ENCODE assay signal across 21 cellular contexts in the genomic region with DNA sequence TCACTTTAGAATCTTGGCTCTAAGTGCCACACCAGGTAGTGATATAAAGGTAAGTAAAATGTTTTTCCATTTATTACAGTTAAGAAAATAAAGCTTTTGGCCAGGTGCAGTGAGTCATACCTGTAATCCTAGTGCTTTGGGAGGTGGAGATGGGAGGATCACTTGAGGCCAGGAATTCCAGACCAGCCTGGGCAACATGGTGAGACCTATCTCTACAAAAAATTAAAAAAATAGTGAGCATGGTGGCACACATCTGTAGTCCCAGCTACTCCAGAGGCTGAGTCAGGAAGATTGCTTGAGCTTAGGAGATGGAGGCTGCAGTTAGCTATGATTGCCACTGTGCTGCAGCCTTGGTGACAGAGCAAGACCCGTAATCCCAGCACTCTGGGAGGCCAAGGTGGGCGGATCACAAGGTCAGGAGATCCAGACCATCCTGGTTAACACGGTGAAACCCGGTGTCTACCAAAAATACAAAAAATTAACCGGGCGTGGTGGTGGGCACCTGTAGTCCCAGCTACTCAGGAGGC. TPM values are rescaled to one million over a fixed set of nuclear protein-coding genes. Genes with fewer than 3 reads are reported as not detected.
DNase-seq lines count a peak whose midpoint lies in the region; ATAC-seq, FAIRE-seq and TF ChIP-seq lines count a peak whose summit lies in the region.
"Had no signal": no experiment of that assay in that cellular context is flagged by ENCODE, and none has a peak within 500 bp of the region (broad histone marks: within the 10 kb centered on the region; RNA-seq: fewer than 3 reads in every experiment).

No MANE protein-coding gene starts in this region.

- no peak overlapping the region for H3K9ac ChIP-seq in HepG2 (ENCODE audit: insufficient read depth, low read depth, low read length)
- no peak overlapping the region for H3K9ac ChIP-seq in PC-3 (ENCODE audit: low read length)
- H3K9ac ChIP-seq in mammary epithelial cell (ENCODE audit: insufficient read depth, low read length): no peak overlapping the region
- no peak overlapping the region for H3K9ac ChIP-seq in mesendoderm (ENCODE audit: low read length)

- H3K36me3 ChIP-seq in HepG2 (replicated peaks in 1 of 2; ENCODE audit: control insufficient read depth in 1 of 2, insufficient read depth in 2 of 2, low read length in 2 of 2): peaks cover 1 to 4% of the 10 kb centered on the region in 2 experiments; a peak in 2 of 5 replicates
- H3K36me3 ChIP-seq in right lobe of liver: no peaks in the 10 kb centered on the region
- H3K36me3 ChIP-seq in PC-3 (ENCODE audit: low read depth, low read length): peaks cover 6% of the 10 kb centered on the region; the same call in 1 of the 2 replicates
- no peaks in the 10 kb centered on the region for H3K36me3 ChIP-seq in mammary epithelial cell (ENCODE audit: insufficient read depth, low read length)
- no peaks in the 10 kb centered on the region for H3K36me3 ChIP-seq in mesendoderm (ENCODE audit: control insufficient read depth, insufficient read depth, low read length)
- H3K36me3 ChIP-seq: MG63 had no signal

- no peak overlapping the region for H2BK120ac ChIP-seq in mesendoderm (ENCODE audit: low read depth, low read length)

- H3K79me2 ChIP-seq in HepG2 (ENCODE audit: insufficient read depth, low read length) (peaks cover 42% of the 10 kb centered on the region), PC-3 (ENCODE audit: low read length) (peaks cover 64% of the 10 kb centered on the region), mammary epithelial cell (ENCODE audit: insufficient read depth, low read length) (peaks cover 78% of the 10 kb centered on the region), mesendoderm (ENCODE audit: control insufficient read depth, insufficient read depth, low read length) (peaks cover 23% of the 10 kb centered on the region)

- H3K4me3 ChIP-seq in HepG2 (replicated peaks in 1 of 3; ENCODE audit: insufficient read depth in 1 of 3, low read depth in 2 of 3, low read length in 3 of 3) (no peak overlapping the region), right lobe of liver (no peak overlapping the region), PC-3 (ENCODE audit: low read length) (no peak overlapping the region), mammary epithelial cell (replicated peaks in 1 of 3; ENCODE audit: insufficient read depth in 1 of 3, low read depth in 2 of 3, low read length in 3 of 3) (no peak overlapping the region), mesendoderm (ENCODE audit: low read length) (no peak overlapping the region)
- H3K4me3 ChIP-seq: K562, MG63 had no signal

- no peak for TF ChIP-seq EP300 in HepG2 (IDR thresholded peaks at IDR 0.05; ENCODE audit: low read depth in 2 of 2, low read length in 2 of 2)
- no peak for TF ChIP-seq EP300 in HepG2 (CRISPR knock-in tag; IDR thresholded peaks at IDR 0.05; ENCODE audit: borderline replicate concordance)

- ATAC-seq in HepG2 (0 out of 3 replicates have a peak, but pooled peaks have one; percentile 32), right lobe of liver (no peak), PC-3 (peak; percentile 17; the same call in 1 of the 2 replicates)
- ATAC-seq: K562 had no signal

- no peaks in the 10 kb centered on the region; the same call in 1 of the 2 replicates for H4K20me1 ChIP-seq in HepG2 (ENCODE audit: insufficient read depth, low read length)
- peaks cover 17% of the 10 kb centered on the region for H4K20me1 ChIP-seq in PC-3 (ENCODE audit: low read length)
- H4K20me1 ChIP-seq in mammary epithelial cell (ENCODE audit: insufficient read depth, low read length): no peaks in the 10 kb centered on the region

- intact Hi-C loops in HepG2 (cut with micrococcal nuclease; ENCODE audit: unreplicated experiment): no loop called here
- intact Hi-C loops in right lobe of liver (cut with DNase I): no loop called here
- intact Hi-C loops in PC-3 (cut with micrococcal nuclease): no loop called here
- intact Hi-C loops in mammary epithelial cell (cut with micrococcal nuclease): no loop called here

- no peak overlapping the region for H2BK15ac ChIP-seq in mesendoderm (replicated peaks; ENCODE audit: low read depth)

- peaks cover 10% of the 10 kb centered on the region for H3K79me1 ChIP-seq in mesendoderm (ENCODE audit: low read length)

- H3K9me3 ChIP-seq in HepG2 (ENCODE audit: low read length) (no peaks in the 10 kb centered on the region), right lobe of liver (no peaks in the 10 kb centered on the region), PC-3 (ENCODE audit: low read length) (no peaks in the 10 kb centered on the region), mammary epithelial cell (replicated peaks; ENCODE audit: insufficient read depth, low read length) (no peaks in the 10 kb centered on the region)
- H3K9me3 ChIP-seq: MG63 had no signal

- no peak for TF ChIP-seq RAD21 in HepG2 (CRISPR knock-in tag; IDR thresholded peaks at IDR 0.05)

- no peak for TF ChIP-seq CTCF in HepG2 (CRISPR knock-in tag; IDR thresholded peaks at IDR 0.05)
- no peak for TF ChIP-seq CTCF in right lobe of liver (IDR thresholded peaks at IDR 0.05)
- TF ChIP-seq CTCF in PC-3 (conservative IDR thresholded peaks at IDR 0.05; ENCODE audit: low read depth, low read length): no peak
- no peak for TF ChIP-seq CTCF in mammary epithelial cell (conservative IDR thresholded peaks at IDR 0.05 in 1 of 2, IDR thresholded peaks at IDR 0.05 in 1 of 2; ENCODE audit: extremely low read depth in 1 of 2, insufficient read depth in 1 of 2, low read depth in 1 of 2, low read length in 2 of 2)

- H3K27ac ChIP-seq in HepG2 (ENCODE audit: extremely low read length, insufficient read depth, low read length): no peak overlapping the region
- no peak overlapping the region for H3K27ac ChIP-seq in right lobe of liver
- no peak overlapping the region for H3K27ac ChIP-seq in PC-3 (ENCODE audit: low read length)
- no peak overlapping the region for H3K27ac ChIP-seq in mammary epithelial cell (ENCODE audit: insufficient read depth, low read depth, low read length)
- no peak overlapping the region for H3K27ac ChIP-seq in mesendoderm (ENCODE audit: low read depth, low read length)

- H4K5ac ChIP-seq in mesendoderm (ENCODE audit: low read length): no peak overlapping the region

- H3K23ac ChIP-seq in mesendoderm (ENCODE audit: low read length): no peak overlapping the region

- no peak overlapping the region for H4K8ac ChIP-seq in mesendoderm (ENCODE audit: low read depth, low read length)

- in situ Hi-C loops in HepG2 (cut with HindIII; ENCODE audit: extremely low pct_ligation_motif_present, low pct_unique_long_range_greater_than_20kb) (no loop called here), mammary epithelial cell (cut with MboI; ENCODE audit: low sequenced_read_pairs in 2 of 2) (loop anchor here in 1 of 2 donors (25.0 kb wide), 1 partner anchor 122 kb away; the partner anchor contains the start of gene MIS18BP1)

- no peaks in the 10 kb centered on the region for H3K9me2 ChIP-seq in PC-3 (replicated peaks; ENCODE audit: low read length)

- TF ChIP-seq POLR2A in HepG2 (IDR thresholded peaks at IDR 0.05; ENCODE audit: insufficient read depth in 1 of 2, low read depth in 2 of 2, low read length in 2 of 2) (no peak), right lobe of liver (IDR thresholded peaks at IDR 0.05) (no peak)

- H2AK5ac ChIP-seq in mesendoderm (ENCODE audit: low read length): no peak overlapping the region

- BruUV-seq in HepG2 (replicated peaks; lab: Mats Ljungman, UMichigan) (no TSS peak), PC-3 (replicated peaks; lab: Mats Ljungman, UMichigan) (no TSS peak), mammary epithelial cell (replicated peaks; lab: Mats Ljungman, UMichigan) (no TSS peak)

- H2BK5ac ChIP-seq in mesendoderm (ENCODE audit: low read length): no peak overlapping the region

- no peak overlapping the region for H3K4ac ChIP-seq in mesendoderm (ENCODE audit: low read depth, low read length)

- dilution Hi-C loops in mammary epithelial cell (cut with HindIII; ENCODE audit: low sequenced_read_pairs): no loop called here

- H2AFZ ChIP-seq in HepG2 (ENCODE audit: low read length) (no peak overlapping the region), PC-3 (ENCODE audit: low read length) (no peak overlapping the region), mammary epithelial cell (ENCODE audit: low read depth, low read length) (no peak overlapping the region)

- POLR2A ChIA-PET in HepG2 (lab: Yijun Ruan, JAX): interaction anchor here (1.1 kb wide), 1 partner anchor 56 kb away, joined by 5 read pairs; no protein-coding TSS in a partner anchor
- POLR2A ChIA-PET in PC-3 (lab: Charles Lee; ENCODE audit: unreplicated experiment): no interaction called here

- 98% methylated on average over 6 of the region's 6 CpGs for WGBS in HepG2 (ENCODE audit: low lambda C conversion rate)
- 90% methylated on average over 3 of the region's 6 CpGs for WGBS in right lobe of liver (ENCODE audit: insufficient coverage, low coverage, low lambda C conversion rate, missing lambda C conversion rate)
- WGBS in mammary epithelial cell (ENCODE audit: low coverage, missing lambda C conversion rate): 99% methylated on average over 6 of the region's 6 CpGs
- WGBS in mesendoderm (ENCODE audit: extremely low coverage, insufficient coverage, low lambda C conversion rate): no CpG with 5 or more reads among the region's 6 CpGs

- H3K18ac ChIP-seq in mesendoderm (ENCODE audit: low read length): no peak overlapping the region

- H3F3A ChIP-seq in PC-3 (ENCODE audit: low read length, unreplicated experiment): no peaks in the 10 kb centered on the region

- H3K4me2 ChIP-seq in HepG2 (ENCODE audit: low read depth, low read length) (no peak overlapping the region), PC-3 (ENCODE audit: low read length) (peak overlapping the region; percentile 16; the same call in 1 of the 2 replicates), mammary epithelial cell (ENCODE audit: insufficient read depth, low read depth, low read length) (no peak overlapping the region), mesendoderm (ENCODE audit: low read length) (no peak overlapping the region)

- no peak overlapping the region for H3K56ac ChIP-seq in mesendoderm (ENCODE audit: low read length)

- FAIRE-seq in HepG2 (lab: Jason Lieb, UNC): no peak
- FAIRE-seq: D721Med, GM12891, K562 had no signal

- H3K27me3 ChIP-seq in HepG2 (ENCODE audit: control insufficient read depth in 1 of 2, insufficient read depth in 2 of 2, low read length in 2 of 2) (no peaks in the 10 kb centered on the region; a peak in 1 of 5 replicates), right lobe of liver (no peaks in the 10 kb centered on the region), PC-3 (ENCODE audit: low read length) (no peaks in the 10 kb centered on the region), mammary epithelial cell (ENCODE audit: insufficient read depth, low read length) (no peaks in the 10 kb centered on the region), mesendoderm (ENCODE audit: insufficient read depth, low read length, poor library complexity) (no peaks in the 10 kb centered on the region)
- H3K27me3 ChIP-seq: MG63 had no signal

- CTCF ChIA-PET in HepG2 (lab: Yijun Ruan, JAX; ENCODE audit: low intra/inter-chr PET ratio, low total read pairs): no interaction called here
- CTCF ChIA-PET in PC-3 (lab: Charles Lee): interaction anchor here (0.7 kb wide), 1 partner anchor 132 kb away, joined by 5 read pairs; no protein-coding TSS in a partner anchor
- CTCF ChIA-PET in mammary epithelial cell (lab: Charles Lee; ENCODE audit: low non-redundant PET): no interaction called here

- DNase-seq in HepG2 (ENCODE audit: low spot score): no peak
- no peak for DNase-seq in right lobe of liver
- DNase-seq in PC-3: peak; percentile 44
- DNase-seq in mammary epithelial cell: peak; percentile 54
- peak; percentile 26 for DNase-seq in mesendoderm
- DNase-seq in NCI-H128 (lab: John Stamatoyannopoulos, UW; ENCODE audit: unreplicated experiment): no peak
- DNase-seq in NCI-H1436 treated with DMSO at 0.1 percent for 48 hours (lab: John Stamatoyannopoulos, UW): no peak
- no peak for DNase-seq in SK-N-DZ (ENCODE audit: low spot score)
- DNase-seq: DMS79; MG63; NCI-H1048; NCI-H146; NCI-H2029; NCI-H226; NCI-H524; NCI-H774; NK-92 treated with Interleukin-12 subunit alpha and Interleukin-12 subunit beta, amount 100 ng/mL, for 24 hours; SHP77 treated with DMSO at 0.1 percent for 48 hours had no signal

- H3K4me1 ChIP-seq in HepG2 (ENCODE audit: insufficient read depth, low read length) (peaks cover 20% of the 10 kb centered on the region), right lobe of liver (peaks cover 0 to 11% (median 6%) of the 10 kb centered on the region in 4 donors), PC-3 (ENCODE audit: insufficient read depth, low read length) (peaks cover 29% of the 10 kb centered on the region), mammary epithelial cell (ENCODE audit: insufficient read depth, low read length) (peaks cover 10% of the 10 kb centered on the region), mesendoderm (ENCODE audit: control insufficient read depth, low read depth, low read length) (peaks cover 2% of the 10 kb centered on the region)

RNA-seq across cellular contexts. Expression of gene FANCM, which starts 5.0 kb away (rescaled TPM):
- total RNA-seq in HepG2 (2016; rRNA removed; fragmentation: Illumina TruSeq; extraction: Trizol) (10.4 and 13.1 TPM in 2 replicates), right lobe of liver (1 to 10 TPM; 1.4 to 3.9 (median 1.9) TPM), PC-3 (2014; rRNA removed) (11.7 and 15.6 TPM in 2 replicates), mammary epithelial cell (1 to 10 TPM; 8.3 to 9.0 TPM)
- total RNA-seq in HepG2 (2016; cell fraction: cytosol; rRNA removed; fragmentation: Illumina TruSeq; extraction: Trizol; ENCODE audit: low read depth): 3.1 and 3.2 TPM in 2 replicates
- total RNA-seq in HepG2 (2016; cell fraction: insoluble cytoplasmic fraction; rRNA removed; fragmentation: Illumina TruSeq; extraction: Trizol): 12.1 and 12.6 TPM in 2 replicates
- total RNA-seq in HepG2 (2016; cell fraction: membrane; rRNA removed; fragmentation: Illumina TruSeq; extraction: Trizol): 3.5 and 3.6 TPM in 2 replicates
- total RNA-seq in HepG2 (2016; cell fraction: nucleus; rRNA removed; fragmentation: Illumina TruSeq; extraction: Trizol): 27.2 and 28.4 TPM in 2 replicates
- polyA plus RNA-seq in HepG2 (2011; rRNA removed) (1.1 and 2.6 TPM in 2 replicates), mammary epithelial cell (3.6 TPM)
- polyA plus RNA-seq in HepG2 (2011; cell fraction: cytosol; rRNA removed): 0.64 and 1.2 TPM in 2 replicates
- 1.5 and 2.4 TPM in 2 replicates for polyA plus RNA-seq in HepG2 (2011; cell fraction: nucleus; rRNA removed)
- 1.1 and 2.0 TPM in 2 replicates for polyA plus RNA-seq in HepG2 (2012)
- 0.54 and 0.69 TPM in 2 replicates for polyA plus RNA-seq in HepG2 (2016; cell fraction: cytosol; fragmentation: Illumina TruSeq; extraction: Trizol; ENCODE audit: low read depth)
- 5.7 and 5.9 TPM in 2 replicates for polyA plus RNA-seq in HepG2 (2016; cell fraction: insoluble cytoplasmic fraction; fragmentation: Illumina TruSeq; extraction: Trizol; ENCODE audit: low read depth)
- 0.76 and 1.6 TPM in 2 replicates for polyA plus RNA-seq in HepG2 (2016; cell fraction: membrane; fragmentation: Illumina TruSeq; extraction: Trizol; ENCODE audit: low read depth)
- 13.1 and 20.1 TPM in 2 replicates for polyA plus RNA-seq in HepG2 (2016; cell fraction: nucleus; fragmentation: Illumina TruSeq; extraction: Trizol; ENCODE audit: insufficient read depth, low read depth)
- 6.5 and 21.7 TPM in 2 replicates for polyA minus RNA-seq in HepG2 (2011; rRNA and poly(A)+ RNA removed; ENCODE audit: low replicate concordance)
- 3.1 and 4.5 TPM in 2 replicates for polyA minus RNA-seq in HepG2 (2011; cell fraction: cytosol; rRNA and poly(A)+ RNA removed)
- polyA minus RNA-seq in HepG2 (2011; cell fraction: nucleus; rRNA and poly(A)+ RNA removed): 13.9 and 19.7 TPM in 2 replicates
- polyA minus RNA-seq in mammary epithelial cell: 5.9 TPM
- polyA plus RNA-seq in mesendoderm (2013, experiment 1 of 2): 3.1 TPM
- polyA plus RNA-seq in mesendoderm (2013, experiment 2 of 2): 3.3 TPM
- 6.3 and 7.4 TPM in 2 replicates for polyA plus RNA-seq in SK-N-DZ (2014; cell fraction: cytosol; rRNA removed)
- 13.3 and 16.4 TPM in 2 replicates for polyA plus RNA-seq in SK-N-DZ (2014; cell fraction: nucleus; rRNA removed)

RNA-seq across cellular contexts. Expression of gene FKBP3, which starts 6.4 kb away (rescaled TPM):
- total RNA-seq in HepG2 (2016; rRNA removed; fragmentation: Illumina TruSeq; extraction: Trizol) (87.6 and 140 TPM in 2 replicates), right lobe of liver (10 to 100 TPM; 25.0 to 32.9 (median 27.2) TPM), PC-3 (2014; rRNA removed) (48.0 and 53.7 TPM in 2 replicates), mammary epithelial cell (10 to 100 TPM; 21.0 to 62.8 TPM)
- total RNA-seq in HepG2 (2016; cell fraction: cytosol; rRNA removed; fragmentation: Illumina TruSeq; extraction: Trizol; ENCODE audit: low read depth): 27.9 and 33.0 TPM in 2 replicates
- 89.6 and 145 TPM in 2 replicates for total RNA-seq in HepG2 (2016; cell fraction: insoluble cytoplasmic fraction; rRNA removed; fragmentation: Illumina TruSeq; extraction: Trizol)
- 29.1 and 33.1 TPM in 2 replicates for total RNA-seq in HepG2 (2016; cell fraction: membrane; rRNA removed; fragmentation: Illumina TruSeq; extraction: Trizol)
- 64.8 and 67.4 TPM in 2 replicates for total RNA-seq in HepG2 (2016; cell fraction: nucleus; rRNA removed; fragmentation: Illumina TruSeq; extraction: Trizol)
- polyA plus RNA-seq in HepG2 (2011; rRNA removed) (40.2 and 57.0 TPM in 2 replicates), mammary epithelial cell (40.1 TPM)
- polyA plus RNA-seq in HepG2 (2011; cell fraction: cytosol; rRNA removed): 18.8 and 31.3 TPM in 2 replicates
- 18.1 and 30.4 TPM in 2 replicates for polyA plus RNA-seq in HepG2 (2011; cell fraction: nucleus; rRNA removed)
- 75.2 and 122 TPM in 2 replicates for polyA plus RNA-seq in HepG2 (2012)
- polyA plus RNA-seq in HepG2 (2016; cell fraction: cytosol; fragmentation: Illumina TruSeq; extraction: Trizol; ENCODE audit: low read depth): 30.8 and 31.1 TPM in 2 replicates
- polyA plus RNA-seq in HepG2 (2016; cell fraction: insoluble cytoplasmic fraction; fragmentation: Illumina TruSeq; extraction: Trizol; ENCODE audit: low read depth): 228 and 238 TPM in 2 replicates
- 34.4 and 37.5 TPM in 2 replicates for polyA plus RNA-seq in HepG2 (2016; cell fraction: membrane; fragmentation: Illumina TruSeq; extraction: Trizol; ENCODE audit: low read depth)
- polyA plus RNA-seq in HepG2 (2016; cell fraction: nucleus; fragmentation: Illumina TruSeq; extraction: Trizol; ENCODE audit: insufficient read depth, low read depth): 149 and 154 TPM in 2 replicates
- 3.0 and 4.9 TPM in 2 replicates for polyA minus RNA-seq in HepG2 (2011; rRNA and poly(A)+ RNA removed; ENCODE audit: low replicate concordance)
- 12.1 and 13.8 TPM in 2 replicates for polyA minus RNA-seq in HepG2 (2011; cell fraction: cytosol; rRNA and poly(A)+ RNA removed)
- 38.2 and 44.6 TPM in 2 replicates for polyA minus RNA-seq in HepG2 (2011; cell fraction: nucleus; rRNA and poly(A)+ RNA removed)
- not detected for polyA minus RNA-seq in mammary epithelial cell
- polyA plus RNA-seq in mesendoderm (2013, experiment 1 of 2): 180 TPM
- 176 TPM for polyA plus RNA-seq in mesendoderm (2013, experiment 2 of 2)
- polyA plus RNA-seq in SK-N-DZ (2014; cell fraction: cytosol; rRNA removed): 103 and 105 TPM in 2 replicates
- polyA plus RNA-seq in SK-N-DZ (2014; cell fraction: nucleus; rRNA removed): 171 and 258 TPM in 2 replicates

RNA-seq across cellular contexts. Expression of gene PRPF39, which starts 56.8 kb away (rescaled TPM):
- 28.8 and 44.2 TPM in 2 replicates for total RNA-seq in HepG2 (2016; rRNA removed; fragmentation: Illumina TruSeq; extraction: Trizol)
- 8.5 and 10.2 TPM in 2 replicates for total RNA-seq in HepG2 (2016; cell fraction: cytosol; rRNA removed; fragmentation: Illumina TruSeq; extraction: Trizol; ENCODE audit: low read depth)
- total RNA-seq in HepG2 (2016; cell fraction: insoluble cytoplasmic fraction; rRNA removed; fragmentation: Illumina TruSeq; extraction: Trizol): 31.1 and 40.1 TPM in 2 replicates
- 10.9 and 11.4 TPM in 2 replicates for total RNA-seq in HepG2 (2016; cell fraction: membrane; rRNA removed; fragmentation: Illumina TruSeq; extraction: Trizol)
- 78.2 and 85.9 TPM in 2 replicates for total RNA-seq in HepG2 (2016; cell fraction: nucleus; rRNA removed; fragmentation: Illumina TruSeq; extraction: Trizol)
- polyA plus RNA-seq in HepG2 (2011; rRNA removed): 65.0 and 68.0 TPM in 2 replicates
- 10.1 and 10.5 TPM in 2 replicates for polyA plus RNA-seq in HepG2 (2011; cell fraction: cytosol; rRNA removed)
- polyA plus RNA-seq in HepG2 (2011; cell fraction: nucleus; rRNA removed): 138 and 158 TPM in 2 replicates
- polyA plus RNA-seq in HepG2 (2012): 30.5 and 36.1 TPM in 2 replicates
- polyA plus RNA-seq in HepG2 (2016; cell fraction: cytosol; fragmentation: Illumina TruSeq; extraction: Trizol; ENCODE audit: low read depth): 2.5 and 2.8 TPM in 2 replicates
- polyA plus RNA-seq in HepG2 (2016; cell fraction: insoluble cytoplasmic fraction; fragmentation: Illumina TruSeq; extraction: Trizol; ENCODE audit: low read depth): 21.4 and 23.9 TPM in 2 replicates
- polyA plus RNA-seq in HepG2 (2016; cell fraction: membrane; fragmentation: Illumina TruSeq; extraction: Trizol; ENCODE audit: low read depth): 4.6 and 5.1 TPM in 2 replicates
- 169 and 172 TPM in 2 replicates for polyA plus RNA-seq in HepG2 (2016; cell fraction: nucleus; fragmentation: Illumina TruSeq; extraction: Trizol; ENCODE audit: insufficient read depth, low read depth)
- 48.4 and 56.4 TPM in 2 replicates for polyA minus RNA-seq in HepG2 (2011; rRNA and poly(A)+ RNA removed; ENCODE audit: low replicate concordance)
- 7.5 and 12.0 TPM in 2 replicates for polyA minus RNA-seq in HepG2 (2011; cell fraction: cytosol; rRNA and poly(A)+ RNA removed)
- polyA minus RNA-seq in HepG2 (2011; cell fraction: nucleus; rRNA and poly(A)+ RNA removed): 207 and 269 TPM in 2 replicates
- 10 to 100 TPM in 3 of 6 experiments, 1 to 10 TPM in 3; 7.3 to 15.1 (median 10.4) TPM for total RNA-seq in right lobe of liver
- total RNA-seq in PC-3 (2014; rRNA removed): 16.9 and 19.2 TPM in 2 replicates
- total RNA-seq in mammary epithelial cell: 10 to 100 TPM; 27.0 to 33.0 TPM
- 16.4 TPM for polyA plus RNA-seq in mammary epithelial cell
- 4.3 TPM for polyA minus RNA-seq in mammary epithelial cell
- 17.7 TPM for polyA plus RNA-seq in mesendoderm (2013, experiment 1 of 2)
- polyA plus RNA-seq in mesendoderm (2013, experiment 2 of 2): 17.3 TPM
- 34.9 and 43.3 TPM in 2 replicates for polyA plus RNA-seq in SK-N-DZ (2014; cell fraction: cytosol; rRNA removed)
- 247 and 270 TPM in 2 replicates for polyA plus RNA-seq in SK-N-DZ (2014; cell fraction: nucleus; rRNA removed)

Comparison
In these comparisons a context has a peak if more than half of its experiments do, and no peak if none do; other contexts are left out.
1. ATAC-seq: peak in HepG2 (single experiment) and PC-3 (single experiment); none in right lobe of liver (0 of 4).
2. DNase-seq: peak in PC-3 (single experiment), mammary epithelial cell (single experiment) and mesendoderm (single experiment); none in HepG2 (single experiment), right lobe of liver (0 of 3), NCI-H128 (single experiment), NCI-H1436 treated with DMSO at 0.1 percent for 48 hours (single experiment) and SK-N-DZ (single experiment).